Comparison of ENCODE assay signal across 28 cellular contexts in the genomic region with DNA sequence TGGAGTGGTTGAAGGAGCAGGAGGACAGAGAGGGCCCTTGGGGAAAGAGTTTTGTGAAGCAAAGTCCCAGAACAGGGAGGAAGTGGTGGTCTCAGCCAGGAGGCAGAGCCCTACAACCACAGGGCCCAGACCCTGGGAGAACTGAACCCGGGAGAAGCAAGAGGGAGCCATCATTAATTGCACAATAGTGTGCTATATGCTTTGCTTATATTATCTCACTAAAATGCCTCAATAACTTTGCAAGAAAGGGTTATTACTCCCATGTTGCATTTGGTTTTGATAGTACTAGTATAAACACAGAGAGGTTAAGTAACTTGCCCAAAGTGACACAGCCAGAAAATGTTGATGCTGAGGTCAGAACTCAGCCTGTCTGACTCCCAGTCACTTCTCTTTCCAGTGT.
"Had no signal": no experiment of that assay in that cellular context is flagged by ENCODE, and none has a peak within 500 bp of the region (broad histone marks: within the 10 kb centered on the region; RNA-seq: fewer than 3 reads in every experiment).

No MANE protein-coding gene starts in this region.

- H3K27ac ChIP-seq: cardiac muscle cell had no signal

- H3K4me3 ChIP-seq: cardiac muscle cell had no signal

- DNase-seq: activated B cell treated with CpG ODN at 0.5 μM for 24 hours; activated CD4-positive, alpha-beta T cell treated with anti-CD3 and anti-CD28 coated beads for 1 hour; activated CD4-positive, alpha-beta T cell treated with anti-CD3 and anti-CD28 coated beads, Interleukin-2, amount 10 ng/mL, durations not matched to agents 24 days and 14 days; activated CD4-positive, alpha-beta T cell treated with anti-CD3 and anti-CD28 coated beads, Interleukin-2, amount 50 U/mL, for 48 hours; activated CD8-positive, alpha-beta memory T cell treated with anti-CD3 and anti-CD28 coated beads, Interleukin-2, amount 10 ng/mL, durations not matched to agents 7 days and 5 days; activated effector memory CD4-positive, alpha-beta T cell treated with anti-CD3 and anti-CD28 coated beads, Interleukin-2, amount 50 U/mL, for 16 hours; activated naive CD4-positive, alpha-beta T cell treated with Interleukin-2 at 50 U/mL for 16 hours; activated T-cell treated with anti-CD3 and anti-CD28 coated beads, Interleukin-2, amount 50 U/mL, for 24 hours; amygdala; KG1; NCI-H1092 treated with DMSO at 0.1 percent for 48 hours; NCI-H1417 treated with DMSO at 0.1 percent for 48 hours; NCI-H1694; NCI-H2029; NCI-H2107; NCI-H2171 treated with DMSO at 0.1 percent for 48 hours; NCI-H345; NCI-H510A; NCI-H526 treated with DMSO at 0.1 percent for 48 hours; NCI-H82; OCI-M1; SHP77 treated with DMSO at 0.1 percent for 48 hours; T-helper 17 cell; T-helper 9 cell had no signal

- H3K27me3 ChIP-seq: cardiac muscle cell had no signal

- H3K4me1 Mint-ChIP-seq: activated B cell treated with CpG ODN at 0.5 μM for 24 hours, T-helper 17 cell had no signal

- H3K27ac Mint-ChIP-seq: activated B cell treated with CpG ODN at 0.5 μM for 24 hours; activated CD4-positive, alpha-beta T cell treated with anti-CD3 and anti-CD28 coated beads, Interleukin-2, amount 10 ng/mL, durations not matched to agents 24 days and 14 days; activated CD8-positive, alpha-beta memory T cell treated with anti-CD3 and anti-CD28 coated beads, Interleukin-2, amount 10 ng/mL, durations not matched to agents 7 days and 5 days; activated naive CD4-positive, alpha-beta T cell treated with anti-CD3 and anti-CD28 coated beads, Interleukin-2, amount 50 U/mL, for 72 hours; activated T-cell treated with anti-CD3 and anti-CD28 coated beads, Interleukin-2, amount 50 U/mL, for 24 hours; activated T-helper 1 cell treated with anti-CD3 and anti-CD28 coated beads, Interleukin-12 subunit alpha, Interleukin-12 subunit beta, Interleukin-2, Interleukin-4 antibody, amounts not matched to agents 30 ng/mL and 10 ng/mL and 1 ng/mL, durations not matched to agents 14 hours and 24 hours and 36 hours; brain; T-helper 17 cell had no signal

- H3K36me3 ChIP-seq: cardiac muscle cell had no signal

- H3K4me3 Mint-ChIP-seq: activated B cell treated with CpG ODN at 0.5 μM for 24 hours; activated CD4-positive, alpha-beta T cell treated with anti-CD3 and anti-CD28 coated beads, Interleukin-2, amount 10 ng/mL, durations not matched to agents 24 days and 14 days; activated CD8-positive, alpha-beta memory T cell treated with anti-CD3 and anti-CD28 coated beads, Interleukin-2, amount 10 ng/mL, durations not matched to agents 7 days and 5 days; activated T-cell treated with anti-CD3 and anti-CD28 coated beads, Interleukin-2, amount 50 U/mL, for 24 hours; activated T-helper 1 cell treated with anti-CD3 and anti-CD28 coated beads, Interleukin-12 subunit alpha, Interleukin-12 subunit beta, Interleukin-2, Interleukin-4 antibody, amounts not matched to agents 30 ng/mL and 10 ng/mL and 1 ng/mL, durations not matched to agents 14 hours and 24 hours and 36 hours; brain; T-helper 17 cell had no signal

- ATAC-seq: activated CD8-positive, alpha-beta memory T cell treated with anti-CD3 and anti-CD28 coated beads, Interleukin-2, amount 10 ng/mL, durations not matched to agents 7 days and 5 days; activated naive CD4-positive, alpha-beta T cell treated with anti-CD3 and anti-CD28 coated beads, Interleukin-2, amount 50 U/mL, for 72 hours; T-helper 17 cell had no signal

- H3K36me3 Mint-ChIP-seq: activated CD8-positive, alpha-beta memory T cell treated with anti-CD3 and anti-CD28 coated beads, Interleukin-2, amount 10 ng/mL, durations not matched to agents 7 days and 5 days; activated naive CD4-positive, alpha-beta T cell treated with anti-CD3 and anti-CD28 coated beads, Interleukin-2, amount 50 U/mL, for 72 hours; brain had no signal

- H3K9me3 Mint-ChIP-seq: activated B cell treated with CpG ODN at 0.5 μM for 24 hours; activated CD4-positive, alpha-beta T cell treated with anti-CD3 and anti-CD28 coated beads, Interleukin-2, amount 10 ng/mL, durations not matched to agents 24 days and 14 days; activated naive CD4-positive, alpha-beta T cell treated with anti-CD3 and anti-CD28 coated beads, Interleukin-2, amount 50 U/mL, for 72 hours; activated T-cell treated with anti-CD3 and anti-CD28 coated beads, Interleukin-2, amount 50 U/mL, for 24 hours; activated T-helper 1 cell treated with anti-CD3 and anti-CD28 coated beads, Interleukin-12 subunit alpha, Interleukin-12 subunit beta, Interleukin-2, Interleukin-4 antibody, amounts not matched to agents 30 ng/mL and 10 ng/mL and 1 ng/mL, durations not matched to agents 14 hours and 24 hours and 36 hours; brain had no signal
